In genomic region chr9:86985132-86985531, GRCh38 we compare ENCODE assay signal across 1 cellular context.
TF ChIP-seq lines count a peak whose summit lies in the region.

No MANE protein-coding gene starts in this region.

TF ChIP-seq in IMR-90, 13 proteins besides CTCF, POLR2A, EP300 and RAD21 (continued from another document):
- no peak for TF ChIP-seq CEBPB (IDR thresholded peaks at IDR 0.05; ENCODE audit: low read depth, low read length)
